In genomic region chr17:57288034-57288752, GRCh38 we compare ENCODE assay signal across 12 cellular contexts. TPM values are rescaled to one million over a fixed set of nuclear protein-coding genes. Genes with fewer than 3 reads are reported as not detected.
DNase-seq lines count a peak whose midpoint lies in the region; ATAC-seq, FAIRE-seq and TF ChIP-seq lines count a peak whose summit lies in the region.
"Had no signal": no experiment of that assay in that cellular context is flagged by ENCODE, and none has a peak within 500 bp of the region (broad histone marks: within the 10 kb centered on the region; RNA-seq: fewer than 3 reads in every experiment).

No MANE protein-coding gene starts in this region.

- no peaks in the 10 kb centered on the region for H3K9me1 ChIP-seq in K562 (ENCODE audit: control insufficient read depth, insufficient read depth, low read length)

- in situ Hi-C loops in K562 (cut with MboI): no loop called here
- in situ Hi-C loops in KBM-7 (cut with MboI; ENCODE audit: low pct_unique_long_range_greater_than_20kb, low sequenced_read_pairs): no loop called here

- CTCF ChIA-PET in K562 (lab: Yijun Ruan, JAX; ENCODE audit: low intra/inter-chr PET ratio): no interaction called here

- FAIRE-seq in K562 (lab: Jason Lieb, UNC) (peak; percentile 56), GM19239 (lab: Jason Lieb, UNC) (no peak)

- TF ChIP-seq POLR2A in K562 (conservative IDR thresholded peaks at IDR 0.05): no peak

- peak overlapping the region in 1 of 2 experiments; percentile 53; a peak in 1 of 4 replicates for H3K9ac ChIP-seq in K562 (ENCODE audit: insufficient read depth in 1 of 2, low read depth in 2 of 2, low read length in 2 of 2)

- no TSS peak for BruUV-seq in K562 (replicated peaks; lab: Mats Ljungman, UMichigan)

- ATAC-seq in K562: peak; percentile 26

- 48% methylated on average over 10 of the region's 10 CpGs for WGBS in K562 (ENCODE audit: insufficient coverage, low coverage, missing lambda C conversion rate)

- H3K4me3 ChIP-seq in K562: no peak overlapping the region
- peak overlapping the region; percentile 12 for H3K4me3 ChIP-seq in skeletal muscle cell (ENCODE audit: low read depth, low read length)

- POLR2A ChIA-PET in K562 (lab: Yijun Ruan, JAX): interaction anchor here (0.5 kb wide), 1 partner anchor 265 kb away, joined by 6 read pairs; no protein-coding TSS in a partner anchor

- peaks cover 24 to 34% of the 10 kb centered on the region in 2 experiments for H3K4me1 ChIP-seq in K562 (replicated peaks in 1 of 2; ENCODE audit: control insufficient read depth in 2 of 2, insufficient read depth in 2 of 2, low read length in 2 of 2)

- no peak for TF ChIP-seq CTCF in K562 (IDR thresholded peaks at IDR 0.05 in 2 of 3, conservative IDR thresholded peaks at IDR 0.05 in 1 of 3; ENCODE audit: insufficient read depth in 2 of 3, low read depth in 1 of 3, low read length in 3 of 3)

- peaks cover 49% of the 10 kb centered on the region for H3K79me2 ChIP-seq in K562 (ENCODE audit: control insufficient read depth, insufficient read depth, low read length)

- H4K20me1 ChIP-seq in K562 (replicated peaks; ENCODE audit: control insufficient read depth, insufficient read depth, low read length): no peaks in the 10 kb centered on the region; the same call in 1 of the 2 replicates

- H3K4me2 ChIP-seq in K562 (ENCODE audit: insufficient read depth, low read length): no peak overlapping the region

- H3K9me3 ChIP-seq in K562 (replicated peaks; ENCODE audit: control insufficient read depth, insufficient read depth, low read depth, low read length): no peaks in the 10 kb centered on the region

- DNase-seq in HCEC 1CT (peak; percentile 64), K562 (ENCODE audit: extremely low read depth in 1 of 4, low spot score in 3 of 4) (peak in 1 of 4 experiments; percentile 35), kidney tubule cell (ENCODE audit: low spot score) (peak; percentile 42), skeletal muscle cell (ENCODE audit: low read depth) (no peak), KBM-7 (no peak), GM19239 (ENCODE audit: insufficient read length, low spot score) (no peak), NCI-H1417 treated with DMSO at 0.1 percent for 48 hours (lab: John Stamatoyannopoulos, UW) (no peak), SHP77 (lab: John Stamatoyannopoulos, UW) (no peak)
- DNase-seq: activated CD4-positive, alpha-beta memory T cell treated with anti-CD3 and anti-CD28 coated beads for 36 hours; amniotic stem cell; islet precursor cell; NCI-H524 treated with DMSO at 0.1 percent for 48 hours had no signal

- peaks cover 24% of the 10 kb centered on the region; the same call in 2 of the 3 replicates for H3K36me3 ChIP-seq in K562 (ENCODE audit: control insufficient read depth, insufficient read depth, low read length)

- no peaks in the 10 kb centered on the region for H3K27me3 ChIP-seq in K562 (ENCODE audit: control insufficient read depth in 2 of 2, insufficient read depth in 2 of 2, low read length in 2 of 2)

- intact Hi-C loops in K562 (cut with micrococcal nuclease): no loop called here

- no peak for TF ChIP-seq EP300 in K562 (IDR thresholded peaks at IDR 0.05; ENCODE audit: low read length)

- no peak overlapping the region; the same call in 2 of the 3 replicates for H3K27ac ChIP-seq in K562 (ENCODE audit: extremely low read depth, low read depth, low read length)

- no peak overlapping the region for H2AFZ ChIP-seq in K562 (ENCODE audit: low read depth, low read length)

- TF ChIP-seq RAD21 in K562 (CRISPR knock-in tag; conservative IDR thresholded peaks at IDR 0.05 in 1 of 2, IDR thresholded peaks at IDR 0.05 in 1 of 2): no peak

TF ChIP-seq in K562, 482 proteins besides CTCF, POLR2A, EP300 and RAD21 (continues in another document):
- 0 out of 2 replicates have a peak, but pooled peaks have one; percentile 9 for TF ChIP-seq ZNF263 (CRISPR knock-in tag; IDR thresholded peaks at IDR 0.05; ENCODE audit: borderline replicate concordance)
- TF ChIP-seq BCOR (IDR thresholded peaks at IDR 0.05): 0 out of 2 replicates have a peak, but pooled peaks have one; percentile 18
- TF ChIP-seq MLLT1 (IDR thresholded peaks at IDR 0.05): no peak
- peak; percentile 17 for TF ChIP-seq RBM25 (IDR thresholded peaks at IDR 0.05; ENCODE audit: low read depth, low read length, severe bottlenecking)
- peak; percentile 93 for TF ChIP-seq MEIS2 (IDR thresholded peaks at IDR 0.05; ENCODE audit: partially characterized antibody)
- peak; percentile 46; the same call in 1 of the 2 replicates for TF ChIP-seq NFIC (IDR thresholded peaks at IDR 0.05)
- no peak for TF ChIP-seq MAX (CRISPR knock-in tag; IDR thresholded peaks at IDR 0.05)
- peak; percentile 4; the same call in 1 of the 2 replicates for TF ChIP-seq PBX2 (CRISPR knock-in tag; IDR thresholded peaks at IDR 0.05; ENCODE audit: low read depth)
- TF ChIP-seq PBX2 (tag; conservative IDR thresholded peaks at IDR 0.05; ENCODE audit: low read depth): peak; percentile 94
- TF ChIP-seq SFPQ (IDR thresholded peaks at IDR 0.05; ENCODE audit: low read depth, low read length): no peak

RNA-seq across cellular contexts. Expression of gene MSI2, which starts 31.9 kb away (rescaled TPM):
- 290 and 357 TPM in 2 replicates for total RNA-seq in K562 (2011; cell fraction: chromatin; rRNA removed; ENCODE audit: low replicate concordance)
- total RNA-seq in K562 (2011; cell fraction: nucleolus; rRNA removed): 109 and 121 TPM in 2 replicates
- total RNA-seq in K562 (2011; cell fraction: nucleoplasm; rRNA removed): 200 and 269 TPM in 2 replicates
- total RNA-seq in K562 (2014; rRNA removed): 29.7 and 51.4 TPM in 2 replicates
- 42.4 and 50.3 TPM in 2 replicates for total RNA-seq in K562 (2014; rRNA removed; fragmentation: Illumina TruSeq; extraction: Trizol)
- 45.2 and 50.9 TPM in 2 replicates for total RNA-seq in K562 (2015; rRNA removed; fragmentation: Illumina TruSeq; extraction: Trizol)
- total RNA-seq in K562 (2021): 60.4 and 61.8 TPM in 2 replicates
- polyA plus RNA-seq in K562 (2011; rRNA removed): 36.8 and 48.9 TPM in 2 replicates
- 25.6 and 43.5 TPM in 2 replicates for polyA plus RNA-seq in K562 (2011; cell fraction: cytosol; rRNA removed)
- 61.4 and 77.7 TPM in 2 replicates for polyA plus RNA-seq in K562 (2011; cell fraction: nucleus; rRNA removed)
- 37.7 and 43.6 TPM in 2 replicates for polyA plus RNA-seq in K562 (2012)
- polyA plus RNA-seq in K562 (2014; fragmentation: Illumina TruSeq; extraction: Trizol): 56.3 and 66.6 TPM in 2 replicates
- polyA plus RNA-seq in K562 (2014; fragmentation: Nextera tagmentation; extraction: Ambion mirVana): 1 to 10 TPM; 4.6 to 5.3 TPM
- polyA plus RNA-seq in K562 (2014; rRNA removed): 30.5 and 35.5 TPM in 2 replicates
- polyA minus RNA-seq in K562 (2011; rRNA and poly(A)+ RNA removed): 72.6 and 78.9 TPM in 2 replicates
- 32.4 and 39.6 TPM in 2 replicates for polyA minus RNA-seq in K562 (2011; cell fraction: cytosol; rRNA and poly(A)+ RNA removed)
- 38.9 and 58.1 TPM in 2 replicates for polyA minus RNA-seq in K562 (2011; cell fraction: nucleus; rRNA and poly(A)+ RNA removed)

Comparison
In these comparisons a context has a peak if more than half of its experiments do, and no peak if none do; other contexts are left out.
1. DNase-seq: peak in HCEC 1CT (single experiment) and kidney tubule cell (single experiment); none in skeletal muscle cell (single experiment), KBM-7 (single experiment), GM19239 (single experiment), NCI-H1417 treated with DMSO at 0.1 percent for 48 hours (single experiment) and SHP77 (0 of 2).